In genomic region chr15:84653910-84654688, GRCh38 we compare ENCODE assay signal across 1 cellular context.
TF ChIP-seq lines count a peak whose summit lies in the region.

Gene WDR73 (minus strand): TSS chr15:84654283. CDS start chr15:84654274, 9 bp downstream.

TF ChIP-seq in A549, 52 proteins besides CTCF, POLR2A, EP300 and RAD21 (continued from another document):
- TF ChIP-seq, protein P1, sequence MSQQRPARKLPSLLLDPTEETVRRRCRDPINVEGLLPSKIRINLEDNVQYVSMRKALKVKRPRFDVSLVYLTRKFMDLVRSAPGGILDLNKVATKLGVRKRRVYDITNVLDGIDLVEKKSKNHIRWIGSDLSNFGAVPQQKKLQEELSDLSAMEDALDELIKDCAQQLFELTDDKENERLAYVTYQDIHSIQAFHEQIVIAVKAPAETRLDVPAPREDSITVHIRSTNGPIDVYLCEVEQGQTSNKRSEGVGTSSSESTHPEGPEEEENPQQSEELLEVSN (IDR thresholded peaks at IDR 0.05; ENCODE audit: borderline replicate concordance, low read depth), result peak; percentile 24; the same call in 1 of the 2 replicates
- TF ChIP-seq HOXA7 (CRISPR knock-in tag; IDR thresholded peaks at IDR 0.05), result 0 out of 2 replicates have a peak, but pooled peaks have one; percentile 55
- no peak for TF ChIP-seq CBX2 (IDR thresholded peaks at IDR 0.05; ENCODE audit: borderline replicate concordance, low read depth)
- peak; percentile 54; the same call in 1 of the 2 replicates for TF ChIP-seq GATA3 (IDR thresholded peaks at IDR 0.05; ENCODE audit: borderline replicate concordance)
- no peak for TF ChIP-seq CBX8 (IDR thresholded peaks at IDR 0.05)
- TF ChIP-seq KDM5A (IDR thresholded peaks at IDR 0.05), result peak; percentile 66
- no peak for TF ChIP-seq FOSL2 (IDR thresholded peaks at IDR 0.05)
- TF ChIP-seq FOSL2 (CRISPR knock-in tag; IDR thresholded peaks at IDR 0.05), result no peak
- TF ChIP-seq MAZ (IDR thresholded peaks at IDR 0.05; ENCODE audit: borderline replicate concordance, low read depth, low read length), result no peak
- TF ChIP-seq, protein P2, sequence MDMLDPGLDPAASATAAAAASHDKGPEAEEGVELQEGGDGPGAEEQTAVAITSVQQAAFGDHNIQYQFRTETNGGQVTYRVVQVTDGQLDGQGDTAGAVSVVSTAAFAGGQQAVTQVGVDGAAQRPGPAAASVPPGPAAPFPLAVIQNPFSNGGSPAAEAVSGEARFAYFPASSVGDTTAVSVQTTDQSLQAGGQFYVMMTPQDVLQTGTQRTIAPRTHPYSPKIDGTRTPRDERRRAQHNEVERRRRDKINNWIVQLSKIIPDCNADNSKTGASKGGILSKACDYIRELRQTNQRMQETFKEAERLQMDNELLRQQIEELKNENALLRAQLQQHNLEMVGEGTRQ (IDR thresholded peaks at IDR 0.05), result no peak
- no peak for TF ChIP-seq EHMT2 (IDR thresholded peaks at IDR 0.05; ENCODE audit: low read depth)
